Comparison of ENCODE assay signal across 19 cellular contexts in the genomic region with DNA sequence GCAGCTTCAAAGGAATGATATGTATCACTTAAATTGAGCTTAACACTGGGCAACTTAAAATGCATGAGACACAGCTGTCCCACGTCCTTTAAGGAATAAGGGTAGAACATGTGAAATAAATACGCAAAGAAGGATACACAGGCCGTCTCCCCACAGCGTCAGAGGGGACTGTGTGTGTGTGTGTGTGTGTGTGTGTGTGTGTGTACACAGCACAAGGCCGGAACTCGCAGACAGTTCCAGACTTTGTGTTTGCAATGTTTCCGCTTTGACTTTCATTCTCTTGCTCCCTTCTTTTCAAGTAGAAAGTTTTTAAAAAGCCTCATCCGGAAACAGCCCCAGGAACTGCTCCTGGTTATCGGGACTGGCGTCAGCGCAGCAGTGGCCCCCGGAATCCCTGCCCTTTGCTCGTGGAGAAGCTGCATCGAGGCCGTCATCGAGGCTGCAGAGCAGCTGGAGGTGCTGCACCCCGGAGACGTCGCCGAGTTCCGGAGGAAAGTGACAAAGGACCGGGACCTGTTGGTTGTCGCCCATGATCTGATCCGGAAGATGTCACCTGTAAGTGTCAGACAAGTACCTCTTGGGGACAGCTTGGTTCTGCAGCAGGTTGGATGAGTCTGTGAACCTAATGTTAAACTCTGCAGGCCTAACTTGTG. TPM values are rescaled to one million over a fixed set of nuclear protein-coding genes. Genes with fewer than 3 reads are reported as not detected.
DNase-seq lines count a peak whose midpoint lies in the region; ATAC-seq and TF ChIP-seq lines count a peak whose summit lies in the region.
"Had no signal": no experiment of that assay in that cellular context is flagged by ENCODE, and none has a peak within 500 bp of the region (broad histone marks: within the 10 kb centered on the region; RNA-seq: fewer than 3 reads in every experiment).

No MANE protein-coding gene starts in this region.

- H3K4me1 Mint-ChIP-seq in activated CD4-positive, alpha-beta T cell treated with anti-CD3 and anti-CD28 coated beads, Interleukin-2, amount 10 ng/mL, durations not matched to agents 24 days and 14 days: peaks cover 43% of the 10 kb centered on the region
- H3K4me1 Mint-ChIP-seq in T-helper 2 cell treated with Interferon-gamma antibody and Interleukin-4, amounts not matched to agents 5 μg/mL and 100 μg/mL, for 36 hours (ENCODE audit: low read depth): peaks cover 29% of the 10 kb centered on the region

- no peaks in the 10 kb centered on the region for H3K9me3 Mint-ChIP-seq in activated CD4-positive, alpha-beta T cell treated with anti-CD3 and anti-CD28 coated beads, Interleukin-2, amount 10 ng/mL, durations not matched to agents 24 days and 14 days
- no peaks in the 10 kb centered on the region for H3K9me3 Mint-ChIP-seq in T-helper 2 cell treated with Interferon-gamma antibody and Interleukin-4, amounts not matched to agents 5 μg/mL and 100 μg/mL, for 36 hours

- H3K4me3 Mint-ChIP-seq in activated CD4-positive, alpha-beta T cell treated with anti-CD3 and anti-CD28 coated beads, Interleukin-2, amount 10 ng/mL, durations not matched to agents 24 days and 14 days: peak overlapping the region; percentile 32
- peak overlapping the region; percentile 40 for H3K4me3 Mint-ChIP-seq in T-helper 2 cell treated with Interferon-gamma antibody and Interleukin-4, amounts not matched to agents 5 μg/mL and 100 μg/mL, for 36 hours
- H3K4me3 Mint-ChIP-seq: CD14-positive monocyte had no signal

- H3K36me3 Mint-ChIP-seq in activated CD4-positive, alpha-beta T cell treated with anti-CD3 and anti-CD28 coated beads, Interleukin-2, amount 10 ng/mL, durations not matched to agents 24 days and 14 days (ENCODE audit: low read depth): peaks cover 50% of the 10 kb centered on the region
- peaks cover 47% of the 10 kb centered on the region for H3K36me3 Mint-ChIP-seq in T-helper 2 cell treated with Interferon-gamma antibody and Interleukin-4, amounts not matched to agents 5 μg/mL and 100 μg/mL, for 36 hours (ENCODE audit: low read depth)

- H3K27me3 ChIP-seq in BLaER1 (no peaks in the 10 kb centered on the region), right lobe of liver (no peaks in the 10 kb centered on the region), thyroid gland (no peaks in the 10 kb centered on the region)

- H3K4me1 ChIP-seq in BLaER1 (peaks cover 60% of the 10 kb centered on the region), right lobe of liver (peaks cover 0 to 14% (median 0%) of the 10 kb centered on the region in 4 donors), thyroid gland (peaks cover 5 to 12% of the 10 kb centered on the region in 2 donors)

- H3K4me2 ChIP-seq in BLaER1: peak overlapping the region; percentile 82; the same call in 1 of the 2 replicates

- no peaks in the 10 kb centered on the region for H3K27me3 Mint-ChIP-seq in activated CD4-positive, alpha-beta T cell treated with anti-CD3 and anti-CD28 coated beads, Interleukin-2, amount 10 ng/mL, durations not matched to agents 24 days and 14 days
- H3K27me3 Mint-ChIP-seq in T-helper 2 cell treated with Interferon-gamma antibody and Interleukin-4, amounts not matched to agents 5 μg/mL and 100 μg/mL, for 36 hours (ENCODE audit: low read depth): no peaks in the 10 kb centered on the region

- H3K36me3 ChIP-seq in BLaER1 (peaks cover 56% of the 10 kb centered on the region), right lobe of liver (no peaks in the 10 kb centered on the region), thyroid gland (peaks cover 19 to 21% of the 10 kb centered on the region in 2 donors)

- H3K9ac ChIP-seq in BLaER1: no peak overlapping the region
- H3K9ac ChIP-seq: GM23248 had no signal

- H3K4me3 ChIP-seq in BLaER1 (no peak overlapping the region), right lobe of liver (peak overlapping the region in 2 of 3 donors; percentile 24 to 49), thyroid gland (replicated peaks in 1 of 3) (no peak overlapping the region)
- H3K4me3 ChIP-seq: GM23248 had no signal

- DNase-seq in activated CD4-positive, alpha-beta T cell treated with anti-CD3 and anti-CD28 coated beads, Interleukin-2, amount 10 ng/mL, durations not matched to agents 24 days and 14 days: no peak
- no peak for DNase-seq in activated CD4-positive, alpha-beta T cell treated with anti-CD3 and anti-CD28 coated beads for 4 hours
- no peak for DNase-seq in T-helper 2 cell treated with Interferon-gamma antibody and Interleukin-4, amounts not matched to agents 5 μg/mL and 100 μg/mL, for 36 hours (ENCODE audit: low spot score)
- DNase-seq in right lobe of liver (peak in 2 of 3 donors; percentile 66 to 68), thyroid gland (no peak)
- DNase-seq: DMS79 treated with DMSO at 0.1 percent for 48 hours, GM23248, NCI-H1417, NCI-H1930, NCI-H2171, NCI-H510A, NCI-H82 had no signal

- TF ChIP-seq POLR2A in right lobe of liver (IDR thresholded peaks at IDR 0.05): peak; percentile 9
- no peak for TF ChIP-seq POLR2A in thyroid gland (IDR thresholded peaks at IDR 0.05)

- no peak for TF ChIP-seq CTCF in right lobe of liver (IDR thresholded peaks at IDR 0.05)
- no peak for TF ChIP-seq CTCF in thyroid gland (IDR thresholded peaks at IDR 0.05)

- intact Hi-C loops in activated CD4-positive, alpha-beta T cell treated with anti-CD3 and anti-CD28 coated beads, Interleukin-2, amount 10 ng/mL, durations not matched to agents 24 days and 14 days (cut with micrococcal nuclease): no loop called here
- intact Hi-C loops in right lobe of liver (cut with DNase I) (no loop called here), thyroid gland (cut with DNase I) (loop anchor here (10.0 kb wide), 1 partner anchor 112 kb away; no protein-coding TSS in a partner anchor)

- H3K27ac Mint-ChIP-seq in activated CD4-positive, alpha-beta T cell treated with anti-CD3 and anti-CD28 coated beads, Interleukin-2, amount 10 ng/mL, durations not matched to agents 24 days and 14 days: peak overlapping the region; percentile 29
- H3K27ac Mint-ChIP-seq in T-helper 2 cell treated with Interferon-gamma antibody and Interleukin-4, amounts not matched to agents 5 μg/mL and 100 μg/mL, for 36 hours: peak overlapping the region; percentile 20

- H4K20me1 ChIP-seq in BLaER1: peaks cover 84% of the 10 kb centered on the region

- H3K27ac ChIP-seq in BLaER1 (no peak overlapping the region), right lobe of liver (peak overlapping the region in 1 of 3 donors; percentile 65), thyroid gland (no peak overlapping the region)
- H3K27ac ChIP-seq: GM23248 had no signal

- WGBS in right lobe of liver (ENCODE audit: insufficient coverage, low coverage, low lambda C conversion rate, missing lambda C conversion rate): 40% methylated on average over 15 of the region's 24 CpGs
- 92 to 93% methylated on average over 24 of the region's 24 CpGs for WGBS in thyroid gland, 2 donors

- no peaks in the 10 kb centered on the region for H3K9me3 ChIP-seq in BLaER1
- H3K9me3 ChIP-seq in right lobe of liver: no peaks in the 10 kb centered on the region
- H3K9me3 ChIP-seq in thyroid gland: no peaks in the 10 kb centered on the region

- peak; percentile 71 to 88 (median 72) for ATAC-seq in right lobe of liver
- ATAC-seq in HG03097 (IDR thresholded peaks at IDR 0.05; ENCODE audit: low FRiP score, unreplicated experiment): no peak
- ATAC-seq in activated CD4-positive, CD25-positive, alpha-beta regulatory T cell treated with anti-CD3 and anti-CD28 coated beads, Interleukin-2, amount 50 U/mL, for 24 hours: no peak
- ATAC-seq: HCT116 had no signal

RNA-seq across cellular contexts. Expression of a gene that starts 13.3 kb away (rescaled TPM):
- total RNA-seq in activated CD4-positive, alpha-beta T cell treated with anti-CD3 and anti-CD28 coated beads, Interleukin-2, amount 10 ng/mL, durations not matched to agents 24 days and 14 days: 32.0 and 32.5 TPM in 2 replicates
- total RNA-seq in right lobe of liver (10 to 100 TPM in 4 of 6 experiments, 1 to 10 TPM in 2; 5.6 to 43.0 (median 17.3) TPM), thyroid gland (100 to 1,000 TPM in 1 of 4 donors, 10 to 100 TPM in 3; 15.7 to 104 (median 75.3) TPM)

RNA-seq across cellular contexts. Expression of a gene that starts 38.2 kb away (rescaled TPM):
- total RNA-seq in activated CD4-positive, alpha-beta T cell treated with anti-CD3 and anti-CD28 coated beads, Interleukin-2, amount 10 ng/mL, durations not matched to agents 24 days and 14 days: not detected in 2 replicates
- total RNA-seq in right lobe of liver (not detected), thyroid gland (1 to 10 TPM in 3 of 4 donors, not detected in 1; 2.1 to 3.9 (median 2.6) TPM)
- total RNA-seq: A172, GM23248, HT1080 had no signal

Comparison
In these comparisons a context has a peak if more than half of its experiments do, and no peak if none do; other contexts are left out.
1. DNase-seq: peak in right lobe of liver (2 of 3); none in activated CD4-positive, alpha-beta T cell treated with anti-CD3 and anti-CD28 coated beads, Interleukin-2, amount 10 ng/mL, durations not matched to agents 24 days and 14 days (single experiment), activated CD4-positive, alpha-beta T cell treated with anti-CD3 and anti-CD28 coated beads for 4 hours (0 of 2), T-helper 2 cell treated with Interferon-gamma antibody and Interleukin-4, amounts not matched to agents 5 μg/mL and 100 μg/mL, for 36 hours (single experiment) and thyroid gland (0 of 2).
2. H3K4me3 ChIP-seq: peak in right lobe of liver (2 of 3); none in BLaER1 (single experiment) and thyroid gland (0 of 3).
3. ATAC-seq: peak in right lobe of liver (4 of 4); none in HG03097 (single experiment) and activated CD4-positive, CD25-positive, alpha-beta regulatory T cell treated with anti-CD3 and anti-CD28 coated beads, Interleukin-2, amount 50 U/mL, for 24 hours (0 of 2).